Comparison of ENCODE assay signal across 28 cellular contexts in the genomic region with DNA sequence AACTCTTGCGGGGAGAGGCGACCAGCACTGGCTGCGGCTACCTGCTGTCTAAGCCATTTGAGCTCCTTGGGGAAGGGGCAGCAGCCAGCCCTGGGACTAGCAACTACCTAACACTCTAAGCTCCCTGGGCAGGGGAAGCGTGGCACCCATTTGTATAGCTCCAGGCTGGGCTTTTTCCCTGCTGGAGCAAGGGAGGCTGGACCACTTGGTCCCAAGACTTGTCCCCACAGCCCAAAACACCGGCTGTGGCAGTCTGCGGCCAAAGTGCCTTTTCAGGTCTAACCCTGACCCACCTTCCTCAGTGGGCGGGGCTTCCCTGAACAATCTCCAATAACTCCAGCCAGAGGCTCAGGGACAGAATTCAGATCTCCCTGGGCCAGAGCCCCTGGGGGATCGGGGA.
"Had no signal": no experiment of that assay in that cellular context is flagged by ENCODE, and none has a peak within 500 bp of the region (broad histone marks: within the 10 kb centered on the region; RNA-seq: fewer than 3 reads in every experiment).

No MANE protein-coding gene starts in this region.

- FAIRE-seq: urothelium cell line had no signal

- H3K36me3 Mint-ChIP-seq: stimulated activated effector memory CD8-positive, alpha-beta T cell treated with anti-CD3 and anti-CD28 coated beads, Interleukin-12 subunit alpha, Interleukin-12 subunit beta, amount 100 ng/mL, for 72 hours had no signal

- H3K4me3 Mint-ChIP-seq: stimulated activated effector memory CD8-positive, alpha-beta T cell treated with anti-CD3 and anti-CD28 coated beads, Interleukin-12 subunit alpha, Interleukin-12 subunit beta, amount 100 ng/mL, for 72 hours; stimulated activated memory B cell treated with anti-CD40 and anti-IgM and Interleukin-4, amounts not matched to agents 10 μg/mL and 1 μg/mL and 100 μg/mL, for 72 hours; stimulated activated naive B cell treated with anti-CD40 and anti-IgM and Interleukin-4, amounts not matched to agents 10 μg/mL and 1 μg/mL and 100 μg/mL, for 72 hours; stimulated activated naive CD8-positive, alpha-beta T cell treated with anti-CD3 and anti-CD28 coated beads, Interleukin-15, amount 100 ng/mL, for 72 hours; stimulated activated naive CD8-positive, alpha-beta T cell treated with anti-CD3 and anti-CD28 coated beads, Interleukin-15, Interleukin-2, amounts not matched to agents 100 ng/mL and 50 ng/mL, for 24 hours; type B pancreatic cell had no signal

- H3K27ac Mint-ChIP-seq: stimulated activated effector memory CD8-positive, alpha-beta T cell treated with anti-CD3 and anti-CD28 coated beads, Interleukin-12 subunit alpha, Interleukin-12 subunit beta, amount 100 ng/mL, for 72 hours; stimulated activated memory B cell treated with anti-CD40 and anti-IgM and Interleukin-4, amounts not matched to agents 10 μg/mL and 1 μg/mL and 100 μg/mL, for 72 hours; stimulated activated naive B cell treated with anti-CD40 and anti-IgM and Interleukin-4, amounts not matched to agents 10 μg/mL and 1 μg/mL and 100 μg/mL, for 72 hours; stimulated activated naive CD8-positive, alpha-beta T cell treated with anti-CD3 and anti-CD28 coated beads, Interleukin-15, amount 100 ng/mL, for 72 hours; stimulated activated naive CD8-positive, alpha-beta T cell treated with anti-CD3 and anti-CD28 coated beads, Interleukin-15, Interleukin-2, amounts not matched to agents 100 ng/mL and 50 ng/mL, for 24 hours; type B pancreatic cell had no signal

- H3K4me1 ChIP-seq: stomach, suprapubic skin, testis, thyroid gland, tibial artery, tibial nerve, transverse colon, upper lobe of left lung, upper lobe of right lung, uterus, vagina had no signal

- H3K4me3 ChIP-seq: stomach, suprapubic skin, testis, thoracic aorta, thyroid gland, tibial artery, tibial nerve, transverse colon, upper lobe of left lung, upper lobe of right lung, uterus, vagina had no signal

- H3K27ac ChIP-seq: stomach, suprapubic skin, testis, thoracic aorta, thyroid gland, tibial artery, tibial nerve, transverse colon, upper lobe of left lung, upper lobe of right lung, uterus, vagina had no signal

- H3K27me3 Mint-ChIP-seq: stimulated activated memory B cell treated with anti-CD40 and anti-IgM and Interleukin-4, amounts not matched to agents 10 μg/mL and 1 μg/mL and 100 μg/mL, for 72 hours; stimulated activated naive B cell treated with anti-CD40 and anti-IgM and Interleukin-4, amounts not matched to agents 10 μg/mL and 1 μg/mL and 100 μg/mL, for 72 hours; stimulated activated naive CD8-positive, alpha-beta T cell treated with anti-CD3 and anti-CD28 coated beads, Interleukin-15, amount 100 ng/mL, for 72 hours; stimulated activated naive CD8-positive, alpha-beta T cell treated with anti-CD3 and anti-CD28 coated beads, Interleukin-15, Interleukin-2, amounts not matched to agents 100 ng/mL and 50 ng/mL, for 24 hours; type B pancreatic cell had no signal

- H3K27me3 ChIP-seq: stomach, suprapubic skin, testis, thyroid gland, tibial artery, tibial nerve, transverse colon, upper lobe of left lung, upper lobe of right lung, uterus, vagina had no signal

- H3K36me3 ChIP-seq: transverse colon, upper lobe of right lung, uterus, vagina had no signal

- H3K4me1 Mint-ChIP-seq: stimulated activated effector memory CD8-positive, alpha-beta T cell treated with anti-CD3 and anti-CD28 coated beads, Interleukin-12 subunit alpha, Interleukin-12 subunit beta, amount 100 ng/mL, for 72 hours; stimulated activated naive CD8-positive, alpha-beta T cell treated with anti-CD3 and anti-CD28 coated beads, Interleukin-15, amount 100 ng/mL, for 72 hours had no signal

- DNase-seq: stimulated activated CD4-positive, alpha-beta T cell treated with anti-CD3 and anti-CD28 coated beads, Interleukin-2, amount 100 ng/mL, for 48 hours; stimulated activated CD4-positive, alpha-beta T cell treated with anti-CD3 and anti-CD28 coated beads, Interleukin-4, amount 100 ng/mL, for 1 hour; stimulated activated CD4-positive, alpha-beta T cell treated with anti-CD3 and anti-CD28 coated beads, Interleukin-4, amount 100 ng/mL, for 24 hours; stimulated activated CD4-positive, alpha-beta T cell treated with anti-CD3 and anti-CD28 coated beads, Interleukin-4, amount 100 ng/mL, for 4 hours; stimulated activated CD8-positive, alpha-beta memory T cell treated with anti-CD3 and anti-CD28 coated beads, Interleukin-4, amount 100 ng/mL, for 48 hours; stimulated activated naive B cell treated with anti-CD40 and anti-IgM and Interleukin-4, amounts not matched to agents 10 μg/mL and 1 μg/mL and 100 μg/mL, for 72 hours; stimulated activated naive CD4-positive, alpha-beta T cell; stimulated activated naive CD4-positive, alpha-beta T cell treated with Interleukin-2 at 50 U/mL for 16 hours; stimulated activated naive CD8-positive, alpha-beta T cell treated with anti-CD3 and anti-CD28 coated beads, Interleukin-15, amount 100 ng/mL, for 72 hours; stimulated activated naive CD8-positive, alpha-beta T cell treated with anti-CD3 and anti-CD28 coated beads, Interleukin-15, Interleukin-2, amounts not matched to agents 100 U/mL and 50 U/mL, for 24 hours; stomach; substantia nigra; testis; thyroid gland; tibial artery; transverse colon; upper lobe of left lung; upper lobe of right lung; uterus had no signal

- H3K9me3 ChIP-seq: testis, thyroid gland had no signal
